36 cellular contexts compared by ENCODE assay signal in the genomic region with DNA sequence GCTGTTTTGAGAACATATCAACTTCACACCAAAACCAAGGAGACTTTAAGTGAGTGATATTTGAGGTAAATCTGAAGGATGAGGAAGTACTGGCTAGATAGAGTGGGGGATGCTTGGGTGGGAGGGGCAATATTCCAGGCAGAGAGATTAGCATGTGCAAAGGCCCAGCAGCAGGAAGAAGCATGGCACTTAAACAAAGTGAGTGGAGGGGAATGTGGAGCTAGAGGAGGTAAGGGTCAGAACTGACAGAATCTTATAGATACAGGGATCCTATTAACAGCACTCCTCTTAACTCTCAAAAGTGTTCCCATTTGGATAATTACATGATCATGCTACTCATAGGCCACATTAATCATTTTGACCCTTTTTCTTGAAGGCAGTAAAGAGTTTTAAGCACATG.
"Had no signal": no experiment of that assay in that cellular context is flagged by ENCODE, and none has a peak within 500 bp of the region (broad histone marks: within the 10 kb centered on the region; RNA-seq: fewer than 3 reads in every experiment).

No MANE protein-coding gene starts in this region.

- H3K27me3 ChIP-seq: adrenal gland, body of pancreas, brain microvascular endothelial cell, breast epithelium had no signal

- H3K36me3 ChIP-seq: adrenal gland, brain microvascular endothelial cell, breast epithelium had no signal

- H3K4me1 ChIP-seq: body of pancreas, breast epithelium had no signal

- ATAC-seq: activated CD4-positive, alpha-beta T cell treated with anti-CD3 and anti-CD28 coated beads for 36 hours; activated CD4-positive, CD25-positive, alpha-beta regulatory T cell treated with anti-CD3 and anti-CD28 coated beads, Interleukin-2, amount 50 U/mL, for 24 hours; activated CD8-positive, alpha-beta memory T cell treated with anti-CD3 and anti-CD28 coated beads, Interleukin-2, amount 10 ng/mL, durations not matched to agents 7 days and 5 days; activated CD8-positive, alpha-beta T cell treated with anti-CD3 and anti-CD28 coated beads, Interleukin-2, amount 10 ng/mL, durations not matched to agents 7 days and 5 days; activated naive CD4-positive, alpha-beta T cell treated with anti-CD3 and anti-CD28 coated beads, Interleukin-2, amount 50 U/mL, for 72 hours; body of pancreas had no signal

- H3K4me1 Mint-ChIP-seq: activated CD4-positive, alpha-beta memory T cell treated with anti-CD3 and anti-CD28 coated beads, Interleukin-2, amount 10 ng/mL, durations not matched to agents 7 days and 5 days; activated CD4-positive, alpha-beta T cell treated with anti-CD3 and anti-CD28 coated beads for 36 hours; activated CD4-positive, alpha-beta T cell treated with anti-CD3 and anti-CD28 coated beads, Interleukin-2, amount 10 ng/mL, durations not matched to agents 7 days and 5 days; activated CD8-positive, alpha-beta memory T cell treated with anti-CD3 and anti-CD28 coated beads, Interleukin-2, amount 10 ng/mL, durations not matched to agents 7 days and 5 days; activated naive CD8-positive, alpha-beta T cell treated with anti-CD3 and anti-CD28 coated beads for 36 hours had no signal

- H3K4me3 Mint-ChIP-seq: activated CD4-positive, alpha-beta memory T cell treated with anti-CD3 and anti-CD28 coated beads, Interleukin-2, amount 10 ng/mL, durations not matched to agents 7 days and 5 days; activated CD4-positive, alpha-beta T cell treated with anti-CD3 and anti-CD28 coated beads for 36 hours; activated CD4-positive, alpha-beta T cell treated with anti-CD3 and anti-CD28 coated beads, Interleukin-2, amount 10 ng/mL, durations not matched to agents 7 days and 5 days; activated CD8-positive, alpha-beta memory T cell treated with anti-CD3 and anti-CD28 coated beads, Interleukin-2, amount 10 ng/mL, durations not matched to agents 7 days and 5 days; activated CD8-positive, alpha-beta T cell treated with anti-CD3 and anti-CD28 coated beads, Interleukin-2, amount 10 ng/mL, durations not matched to agents 7 days and 5 days; activated naive CD8-positive, alpha-beta T cell treated with anti-CD3 and anti-CD28 coated beads for 36 hours; activated T-cell treated with anti-CD3 and anti-CD28 coated beads, Interleukin-2, amount 50 U/mL, for 24 hours; T-helper 1 cell treated with Interleukin-12 subunit alpha and Interleukin-12 subunit beta and Interleukin-4 antibody, amounts not matched to agents 30 μg/mL and 1 μg/mL, for 36 hours; T-helper 2 cell treated with Interferon-gamma antibody and Interleukin-4, amounts not matched to agents 5 μg/mL and 100 μg/mL, for 36 hours had no signal

- FAIRE-seq: astrocyte, TTC549 had no signal

- H3K9me3 Mint-ChIP-seq: activated CD4-positive, alpha-beta memory T cell treated with anti-CD3 and anti-CD28 coated beads, Interleukin-2, amount 10 ng/mL, durations not matched to agents 7 days and 5 days; activated CD4-positive, alpha-beta T cell treated with anti-CD3 and anti-CD28 coated beads, Interleukin-2, amount 10 ng/mL, durations not matched to agents 7 days and 5 days; activated naive CD4-positive, alpha-beta T cell treated with anti-CD3 and anti-CD28 coated beads, Interleukin-2, amount 50 U/mL, for 72 hours; activated naive CD8-positive, alpha-beta T cell treated with anti-CD3 and anti-CD28 coated beads for 36 hours; activated T-cell treated with anti-CD3 and anti-CD28 coated beads, Interleukin-2, amount 50 U/mL, for 24 hours; activated T-helper 2 cell treated with anti-CD3 and anti-CD28 coated beads, Interferon-gamma antibody, Interleukin-2, Interleukin-4, amounts not matched to agents 10 μg/mL and 5 μg/mL and 100 μg/mL, durations not matched to agents 14 hours and 24 hours and 36 hours; T-helper 1 cell treated with Interleukin-12 subunit alpha and Interleukin-12 subunit beta and Interleukin-4 antibody, amounts not matched to agents 30 μg/mL and 1 μg/mL, for 36 hours; T-helper 2 cell treated with Interferon-gamma antibody and Interleukin-4, amounts not matched to agents 5 μg/mL and 100 μg/mL, for 36 hours had no signal

- H3K9me3 ChIP-seq: adrenal gland, body of pancreas, breast epithelium had no signal

- DNase-seq: activated CD4-positive, alpha-beta memory T cell treated with anti-CD3 and anti-CD28 coated beads, Interleukin-2, amount 10 ng/mL, durations not matched to agents 7 days and 5 days; activated CD4-positive, alpha-beta T cell treated with anti-CD3 and anti-CD28 coated beads for 1 hour; activated CD4-positive, alpha-beta T cell treated with anti-CD3 and anti-CD28 coated beads for 36 hours; activated CD4-positive, alpha-beta T cell treated with anti-CD3 and anti-CD28 coated beads for 48 hours; activated CD4-positive, alpha-beta T cell treated with anti-CD3 and anti-CD28 coated beads, Interleukin-2, amount 10 ng/mL, durations not matched to agents 7 days and 5 days; activated CD4-positive, alpha-beta T cell treated with anti-CD3 and anti-CD28 coated beads, Interleukin-2, amount 50 U/mL, for 48 hours; activated CD4-positive, CD25-positive, alpha-beta regulatory T cell; activated CD8-positive, alpha-beta memory T cell treated with anti-CD3 and anti-CD28 coated beads for 24 hours; activated CD8-positive, alpha-beta memory T cell treated with anti-CD3 and anti-CD28 coated beads, Interleukin-2, amount 10 ng/mL, durations not matched to agents 7 days and 5 days; activated CD8-positive, alpha-beta memory T cell treated with anti-CD3 and anti-CD28 coated beads, Interleukin-2, amount 50 U/mL, for 48 hours; activated CD8-positive, alpha-beta T cell treated with anti-CD3 and anti-CD28 coated beads, Interleukin-2, amount 10 ng/mL, durations not matched to agents 7 days and 5 days; activated effector memory CD4-positive, alpha-beta T cell treated with Interleukin-2 at 50 U/mL for 16 hours; activated gamma-delta T cell; activated naive CD4-positive, alpha-beta T cell treated with anti-CD3 and anti-CD28 coated beads, Interleukin-2, amount 50 U/mL, for 16 hours; activated naive CD4-positive, alpha-beta T cell treated with Interleukin-2 at 50 U/mL for 16 hours; activated naive CD8-positive, alpha-beta T cell treated with anti-CD3 and anti-CD28 coated beads for 36 hours; activated T-cell treated with anti-CD3 and anti-CD28 coated beads, Interleukin-2, amount 50 U/mL, for 24 hours; activated T-cell treated with anti-CD3 and anti-CD28 coated beads, Interleukin-2, amount 50 U/mL, for 48 hours; adrenal gland; amniotic stem cell; aorta; body of pancreas; brain microvascular endothelial cell; central memory CD4-positive, alpha-beta T cell; T-helper 1 cell; T-helper 2 cell; T-helper 9 cell had no signal

- H3K4me3 ChIP-seq: adrenal gland, body of pancreas, breast epithelium had no signal

- H3K27ac Mint-ChIP-seq: activated CD4-positive, alpha-beta memory T cell treated with anti-CD3 and anti-CD28 coated beads, Interleukin-2, amount 10 ng/mL, durations not matched to agents 7 days and 5 days; activated CD4-positive, alpha-beta T cell treated with anti-CD3 and anti-CD28 coated beads for 36 hours; activated CD4-positive, alpha-beta T cell treated with anti-CD3 and anti-CD28 coated beads, Interleukin-2, amount 10 ng/mL, durations not matched to agents 7 days and 5 days; activated CD8-positive, alpha-beta memory T cell treated with anti-CD3 and anti-CD28 coated beads, Interleukin-2, amount 10 ng/mL, durations not matched to agents 7 days and 5 days; activated CD8-positive, alpha-beta T cell treated with anti-CD3 and anti-CD28 coated beads, Interleukin-2, amount 10 ng/mL, durations not matched to agents 7 days and 5 days; activated naive CD4-positive, alpha-beta T cell treated with anti-CD3 and anti-CD28 coated beads, Interleukin-2, amount 50 U/mL, for 72 hours; activated naive CD8-positive, alpha-beta T cell treated with anti-CD3 and anti-CD28 coated beads for 36 hours; activated T-cell treated with anti-CD3 and anti-CD28 coated beads, Interleukin-2, amount 50 U/mL, for 24 hours; activated T-helper 2 cell treated with anti-CD3 and anti-CD28 coated beads, Interferon-gamma antibody, Interleukin-2, Interleukin-4, amounts not matched to agents 10 μg/mL and 5 μg/mL and 100 μg/mL, durations not matched to agents 14 hours and 24 hours and 36 hours; T-helper 1 cell treated with Interleukin-12 subunit alpha and Interleukin-12 subunit beta and Interleukin-4 antibody, amounts not matched to agents 30 μg/mL and 1 μg/mL, for 36 hours; T-helper 2 cell treated with Interferon-gamma antibody and Interleukin-4, amounts not matched to agents 5 μg/mL and 100 μg/mL, for 36 hours had no signal

- H3K27ac ChIP-seq: adrenal gland, body of pancreas, brain microvascular endothelial cell, breast epithelium, VCaP had no signal

- H3K36me3 Mint-ChIP-seq: activated CD8-positive, alpha-beta memory T cell treated with anti-CD3 and anti-CD28 coated beads, Interleukin-2, amount 10 ng/mL, durations not matched to agents 7 days and 5 days; activated naive CD4-positive, alpha-beta T cell treated with anti-CD3 and anti-CD28 coated beads, Interleukin-2, amount 50 U/mL, for 72 hours; activated naive CD8-positive, alpha-beta T cell treated with anti-CD3 and anti-CD28 coated beads for 36 hours had no signal
